In genomic region chr16:11308493-11309283, GRCh38 we compare ENCODE assay signal across 14 cellular contexts. TPM values are rescaled to one million over a fixed set of nuclear protein-coding genes. Genes with fewer than 3 reads are reported as not detected.
DNase-seq lines count a peak whose midpoint lies in the region; ATAC-seq and TF ChIP-seq lines count a peak whose summit lies in the region.
"Had no signal": no experiment of that assay in that cellular context is flagged by ENCODE, and none has a peak within 500 bp of the region (broad histone marks: within the 10 kb centered on the region; RNA-seq: fewer than 3 reads in every experiment).

No MANE protein-coding gene starts in this region.

- in situ Hi-C loops in brain microvascular endothelial cell (cut with HindIII; ENCODE audit: low pct_ligation_motif_present, low sequenced_read_pairs): no loop called here

- DNase-seq in NCI-H82 (lab: John Stamatoyannopoulos, UW): peak; percentile 15
- no peak for DNase-seq in NCI-H82 treated with DMSO at 0.1 percent for 48 hours (lab: John Stamatoyannopoulos, UW; ENCODE audit: unreplicated experiment)
- DNase-seq in WTC11 (ENCODE audit: low spot score): peak; percentile 41
- DNase-seq in HPDE6-E6E7 (ENCODE audit: extremely low spot score): no peak
- no peak for DNase-seq in brain microvascular endothelial cell
- no peak for DNase-seq in NCI-H1105 treated with DMSO at 0.1 percent for 48 hours (lab: John Stamatoyannopoulos, UW)
- DNase-seq: activated T-cell treated with anti-CD3 and anti-CD28 coated beads, Interleukin-2, amount 50 U/mL, for 72 hours; erythroblast; NCI-H2081 treated with DMSO at 0.1 percent for 48 hours; stimulated activated CD8-positive, alpha-beta memory T cell treated with anti-CD3 and anti-CD28 coated beads, Interleukin-4, amount 100 ng/mL, for 48 hours had no signal

- H3K4me3 ChIP-seq in thymus (ENCODE audit: low read length) (no peak overlapping the region), brain microvascular endothelial cell (ENCODE audit: low read depth, low read length) (no peak overlapping the region)
- H3K4me3 ChIP-seq: cardiac muscle cell had no signal

- no peaks in the 10 kb centered on the region for H3K27me3 Mint-ChIP-seq in WTC11 (ENCODE audit: low read depth)

- H3K9me3 ChIP-seq in thymus (ENCODE audit: control insufficient read depth): no peaks in the 10 kb centered on the region

- POLR2A ChIA-PET in WTC11 (lab: Charles Lee): interaction anchor here (0.6 to 1.7 kb wide), 5 partner anchors 10 to 52 kb away, joined by 3 to 5 read pairs (median 3); partner anchors contain the start of gene SOCS1

- H3K9me3 Mint-ChIP-seq in WTC11: peaks cover 4% of the 10 kb centered on the region; the same call in 1 of the 2 replicates
- H3K9me3 Mint-ChIP-seq: activated T-cell treated with anti-CD3 and anti-CD28 coated beads, Interleukin-2, amount 50 U/mL, for 72 hours had no signal

- H3K27ac Mint-ChIP-seq in WTC11: no peak overlapping the region
- H3K27ac Mint-ChIP-seq: activated T-cell treated with anti-CD3 and anti-CD28 coated beads, Interleukin-2, amount 50 U/mL, for 72 hours had no signal

- H3K4me1 ChIP-seq in thymus (ENCODE audit: control insufficient read depth, insufficient read depth, low read length): peaks cover 32% of the 10 kb centered on the region

- H3K4me3 Mint-ChIP-seq in WTC11: no peak overlapping the region
- H3K4me3 Mint-ChIP-seq: activated T-cell treated with anti-CD3 and anti-CD28 coated beads, Interleukin-2, amount 50 U/mL, for 72 hours had no signal

- no peaks in the 10 kb centered on the region for H3K36me3 Mint-ChIP-seq in WTC11

- peaks cover 52% of the 10 kb centered on the region for H3K4me1 Mint-ChIP-seq in WTC11

- H3K36me3 ChIP-seq in thymus (ENCODE audit: control insufficient read depth, insufficient read depth) (no peaks in the 10 kb centered on the region), brain microvascular endothelial cell (replicated peaks) (no peaks in the 10 kb centered on the region)
- H3K36me3 ChIP-seq: cardiac muscle cell had no signal

- 0 out of 2 replicates have a peak, but pooled peaks have one; percentile 44 for TF ChIP-seq EP300 in Ishikawa (IDR thresholded peaks at IDR 0.05; ENCODE audit: borderline replicate concordance)

- no peak for TF ChIP-seq RAD21 in Ishikawa (IDR thresholded peaks at IDR 0.05; ENCODE audit: low read depth)

- CTCF ChIA-PET in WTC11 (lab: Charles Lee): interaction anchor here (0.6 to 2.4 kb wide), 6 partner anchors 11 to 63 kb away, joined by 3 to 13 read pairs (median 4); partner anchors contain the start of gene SOCS1

- H3K27ac ChIP-seq in thymus (ENCODE audit: low read depth) (peak overlapping the region; percentile 48), brain microvascular endothelial cell (no peak overlapping the region)
- H3K27ac ChIP-seq: cardiac muscle cell had no signal

- 52% methylated on average over 15 of the region's 15 CpGs for WGBS in thymus

- TF ChIP-seq CTCF in WTC11 (IDR thresholded peaks at IDR 0.05) (no peak), brain microvascular endothelial cell (IDR thresholded peaks at IDR 0.05; ENCODE audit: low read depth, low read length, missing control alignments) (no peak)

- peak; percentile 65 for ATAC-seq in WTC11
- ATAC-seq: activated T-cell treated with anti-CD3 and anti-CD28 coated beads, Interleukin-2, amount 50 U/mL, for 72 hours had no signal

- H3K27me3 ChIP-seq in thymus (ENCODE audit: control insufficient read depth, insufficient read depth): no peaks in the 10 kb centered on the region
- H3K27me3 ChIP-seq in brain microvascular endothelial cell (replicated peaks): no peaks in the 10 kb centered on the region
- H3K27me3 ChIP-seq: cardiac muscle cell had no signal

TF ChIP-seq in Ishikawa, 13 proteins besides CTCF, POLR2A, EP300 and RAD21:
- 0 out of 2 replicates have a peak, but pooled peaks have one; percentile 10 for TF ChIP-seq TEAD4 (IDR thresholded peaks at IDR 0.05)
- peak; percentile 79 for TF ChIP-seq TCF12 (IDR thresholded peaks at IDR 0.05; ENCODE audit: low read depth)
- no peak for TF ChIP-seq CEBPB (IDR thresholded peaks at IDR 0.05)

TF ChIP-seq in WTC11, 78 proteins besides CTCF, POLR2A, EP300 and RAD21:
- TF ChIP-seq FOXK1 (CRISPR knock-in tag; IDR thresholded peaks at IDR 0.05) (0 out of 2 replicates have a peak, but pooled peaks have one; percentile 29), OVOL2 (CRISPR knock-in tag; IDR thresholded peaks at IDR 0.05; ENCODE audit: borderline replicate concordance) (no peak), ATF6 (CRISPR knock-in tag; IDR thresholded peaks at IDR 0.05) (no peak), CDX4 (CRISPR knock-in tag; IDR thresholded peaks at IDR 0.05; ENCODE audit: borderline replicate concordance) (no peak), ZNF121 (CRISPR knock-in tag; IDR thresholded peaks at IDR 0.05) (peak; percentile 13; the same call in 1 of the 2 replicates), SMAD4 (CRISPR knock-in tag; IDR thresholded peaks at IDR 0.05) (no peak), E2F5 (CRISPR knock-in tag; IDR thresholded peaks at IDR 0.05) (no peak), ZMAT4 (CRISPR knock-in tag; IDR thresholded peaks at IDR 0.05) (no peak)

RNA-seq across cellular contexts. Expression of gene PRM1, which starts 27.6 kb away (rescaled TPM):
- total RNA-seq in WTC11 (2021): 0.48 TPM in 1 of 3 replicates, not detected in the others
- 0.34 TPM for polyA plus RNA-seq in thymus
- total RNA-seq: activated T-cell treated with anti-CD3 and anti-CD28 coated beads, Interleukin-2, amount 50 U/mL, for 72 hours; cardiac muscle cell; G401 had no signal
- polyA plus RNA-seq: cardiac muscle cell had no signal

RNA-seq across cellular contexts. Expression of gene PRM2, which starts 32.4 kb away (rescaled TPM):
- total RNA-seq in WTC11 (2021): not detected in 3 replicates
- 5.2 TPM for polyA plus RNA-seq in thymus
- total RNA-seq: activated T-cell treated with anti-CD3 and anti-CD28 coated beads, Interleukin-2, amount 50 U/mL, for 72 hours; G401 had no signal
- polyA plus RNA-seq: cardiac muscle cell had no signal

RNA-seq across cellular contexts. Expression of gene PRM3, which starts 35.3 kb away (rescaled TPM):
- not detected in 3 replicates for total RNA-seq in WTC11 (2021)
- not detected for polyA plus RNA-seq in thymus
- total RNA-seq: activated T-cell treated with anti-CD3 and anti-CD28 coated beads, Interleukin-2, amount 50 U/mL, for 72 hours; cardiac muscle cell; G401 had no signal
- polyA plus RNA-seq: cardiac muscle cell had no signal

RNA-seq across cellular contexts. Expression of gene RMI2, which starts 36.6 kb away (rescaled TPM):
- total RNA-seq in WTC11 (2021): 77.2 to 83.4 TPM (median 79.0 TPM) in 3 replicates
- 15.6 TPM for polyA plus RNA-seq in thymus

RNA-seq across cellular contexts. Expression of gene TNP2, which starts 39.6 kb away (rescaled TPM):
- total RNA-seq in WTC11 (2021): not detected in 3 replicates
- polyA plus RNA-seq in thymus: not detected
- total RNA-seq: activated T-cell treated with anti-CD3 and anti-CD28 coated beads, Interleukin-2, amount 50 U/mL, for 72 hours; cardiac muscle cell; G401 had no signal
- polyA plus RNA-seq: cardiac muscle cell had no signal

Comparison
In these comparisons a context has a peak if more than half of its experiments do, and no peak if none do; other contexts are left out.
1. DNase-seq: peak in NCI-H82 (single experiment) and WTC11 (single experiment); none in NCI-H82 treated with DMSO at 0.1 percent for 48 hours (single experiment), HPDE6-E6E7 (single experiment), brain microvascular endothelial cell (single experiment) and NCI-H1105 treated with DMSO at 0.1 percent for 48 hours (single experiment).